14 cellular contexts compared by ENCODE assay signal in the genomic region with DNA sequence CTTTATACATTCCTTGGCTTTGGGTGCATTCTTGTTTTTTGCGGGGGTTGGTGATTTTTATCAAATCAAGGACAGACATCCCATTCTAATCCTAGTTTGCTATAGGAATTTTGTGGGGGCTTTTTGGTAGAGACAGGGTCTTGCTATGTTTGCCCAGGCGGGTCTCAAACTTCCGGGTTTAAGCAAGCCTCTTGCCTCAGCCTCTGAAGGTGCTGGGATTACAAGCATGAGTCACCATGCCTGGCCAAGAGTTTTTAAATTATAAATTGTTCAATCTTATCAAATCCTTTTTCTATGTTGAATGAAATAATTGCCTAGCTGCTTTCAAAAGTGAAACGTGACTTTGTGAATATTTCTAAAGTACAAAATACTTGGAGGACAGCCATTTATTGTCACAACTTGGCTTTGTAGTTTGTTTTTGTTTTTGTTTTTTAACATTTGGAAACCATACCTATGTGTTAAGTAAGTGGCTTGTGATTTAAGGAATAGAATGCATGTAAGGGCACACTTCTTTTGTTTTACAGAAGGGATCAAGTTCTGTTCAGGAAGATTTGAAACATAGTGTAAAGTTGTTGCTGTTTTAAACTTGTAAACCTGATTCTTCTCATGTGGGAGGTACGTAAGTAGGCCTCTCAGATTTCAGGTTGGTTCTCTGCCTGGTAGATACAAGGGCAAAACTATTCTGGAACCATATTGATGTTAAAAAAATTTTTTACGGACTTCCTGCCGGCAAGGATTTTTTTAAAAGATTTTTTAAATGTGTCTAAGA. TPM values are rescaled to one million over a fixed set of nuclear protein-coding genes. Genes with fewer than 3 reads are reported as not detected.
A peak's percentile ranks its signal among the peaks of the same experiment; 100 is the strongest.
DNase-seq lines count a peak whose midpoint lies in the region; ATAC-seq and TF ChIP-seq lines count a peak whose summit lies in the region.
"Had no signal": no experiment of that assay in that cellular context is flagged by ENCODE, and none has a peak within 500 bp of the region (broad histone marks: within the 10 kb centered on the region; RNA-seq: fewer than 3 reads in every experiment).

No MANE protein-coding gene starts in this region.

- no peaks in the 10 kb centered on the region for H3F3A ChIP-seq in OCI-LY1 (ENCODE audit: insufficient read depth, low read length)

- H3K9me3 ChIP-seq in OCI-LY1 (ENCODE audit: low read length): no peaks in the 10 kb centered on the region
- no peaks in the 10 kb centered on the region for H3K9me3 ChIP-seq in neutrophil

- TF ChIP-seq CTCF in Calu3 (IDR thresholded peaks at IDR 0.05; ENCODE audit: unreplicated experiment): no peak
- no peak for TF ChIP-seq CTCF in OCI-LY1 (IDR thresholded peaks at IDR 0.05; ENCODE audit: low read length)
- no peak for TF ChIP-seq CTCF in neutrophil (IDR thresholded peaks at IDR 0.05)

- H3K27ac ChIP-seq in OCI-LY1 (ENCODE audit: low read depth, low read length, poor library complexity, severe bottlenecking) (no peak overlapping the region), epithelial cell of prostate (peak overlapping the region; percentile 71), neutrophil (peak overlapping the region; percentile 89)

- no peak overlapping the region for H3K9ac ChIP-seq in OCI-LY1 (ENCODE audit: low read length)

- H3K27ac Mint-ChIP-seq in Calu3 (ENCODE audit: unreplicated experiment): peak overlapping the region; percentile 71
- H3K27ac Mint-ChIP-seq in activated naive CD4-positive, alpha-beta T cell treated with anti-CD3 and anti-CD28 coated beads, Interleukin-2, amount 50 U/mL, for 72 hours: no peak overlapping the region
- H3K27ac Mint-ChIP-seq: CD8-positive, alpha-beta T cell; stimulated activated naive CD8-positive, alpha-beta T cell treated with anti-CD3 and anti-CD28 coated beads, Interleukin-15, Interleukin-2, amounts not matched to agents 100 ng/mL and 50 ng/mL, for 24 hours had no signal

- H3K4me1 ChIP-seq in OCI-LY1 (ENCODE audit: insufficient read depth, low read length, severe bottlenecking) (peaks cover 76% of the 10 kb centered on the region), neutrophil (ENCODE audit: control insufficient read depth in 1 of 2, insufficient read depth in 1 of 2, low read depth in 1 of 2, low read length in 1 of 2) (peaks cover 88 to 94% of the 10 kb centered on the region in 2 experiments)

- peaks cover 97% of the 10 kb centered on the region for H3K79me2 ChIP-seq in OCI-LY1 (ENCODE audit: insufficient read depth, low read length)

- H3K27me3 ChIP-seq in OCI-LY1 (ENCODE audit: insufficient read depth, low read length): no peaks in the 10 kb centered on the region
- no peaks in the 10 kb centered on the region for H3K27me3 ChIP-seq in neutrophil

- no peaks in the 10 kb centered on the region for H3K27me3 Mint-ChIP-seq in Calu3 (ENCODE audit: unreplicated experiment)
- H3K27me3 Mint-ChIP-seq: naive B cell; stimulated activated naive CD8-positive, alpha-beta T cell treated with anti-CD3 and anti-CD28 coated beads, Interleukin-15, Interleukin-2, amounts not matched to agents 100 ng/mL and 50 ng/mL, for 24 hours had no signal

- 0 out of 2 replicates have a peak overlapping the region, but pooled peaks have one; percentile 11 for H3K4me2 ChIP-seq in OCI-LY1 (ENCODE audit: low read length)

- ATAC-seq in activated naive CD4-positive, alpha-beta T cell treated with anti-CD3 and anti-CD28 coated beads, Interleukin-2, amount 50 U/mL, for 72 hours: no peak
- ATAC-seq: CD8-positive, alpha-beta T cell; Panc1 had no signal

- no peaks in the 10 kb centered on the region for H4K20me1 ChIP-seq in OCI-LY1 (ENCODE audit: insufficient read depth, low read length)

- H2AFZ ChIP-seq in OCI-LY1 (ENCODE audit: low read length): no peak overlapping the region

- BruUV-seq in Calu3 (replicated peaks; lab: Mats Ljungman, UMichigan): no TSS peak

- H3K4me1 Mint-ChIP-seq in Calu3 (ENCODE audit: low read depth, unreplicated experiment): peaks cover 57% of the 10 kb centered on the region

- intact Hi-C loops in Calu3 (cut with micrococcal nuclease; ENCODE audit: unreplicated experiment): no loop called here

- H3K4me3 ChIP-seq in OCI-LY1 (ENCODE audit: low read depth, low read length, poor library complexity, severe bottlenecking) (no peak overlapping the region), neutrophil (ENCODE audit: low read depth in 1 of 2, low read length in 1 of 2) (peak overlapping the region in 1 of 2 experiments; percentile 4)

- H3K9me3 Mint-ChIP-seq in Calu3 (ENCODE audit: low read depth, unreplicated experiment): peaks cover 4% of the 10 kb centered on the region
- H3K9me3 Mint-ChIP-seq in activated naive CD4-positive, alpha-beta T cell treated with anti-CD3 and anti-CD28 coated beads, Interleukin-2, amount 50 U/mL, for 72 hours: no peaks in the 10 kb centered on the region
- H3K9me3 Mint-ChIP-seq: CD8-positive, alpha-beta T cell; naive B cell; stimulated activated naive CD8-positive, alpha-beta T cell treated with anti-CD3 and anti-CD28 coated beads, Interleukin-15, Interleukin-2, amounts not matched to agents 100 ng/mL and 50 ng/mL, for 24 hours had no signal

- CTCF ChIA-PET in Calu3 (lab: Charles Lee): no interaction called here

- no peak overlapping the region for H3K4me3 Mint-ChIP-seq in Calu3 (ENCODE audit: low read depth, unreplicated experiment)
- H3K4me3 Mint-ChIP-seq: CD8-positive, alpha-beta T cell; stimulated activated naive CD8-positive, alpha-beta T cell treated with anti-CD3 and anti-CD28 coated beads, Interleukin-15, Interleukin-2, amounts not matched to agents 100 ng/mL and 50 ng/mL, for 24 hours had no signal

- peaks cover 6% of the 10 kb centered on the region for H3K36me3 Mint-ChIP-seq in Calu3 (ENCODE audit: insufficient read depth, unreplicated experiment)
- H3K36me3 Mint-ChIP-seq in activated naive CD4-positive, alpha-beta T cell treated with anti-CD3 and anti-CD28 coated beads, Interleukin-2, amount 50 U/mL, for 72 hours: no peaks in the 10 kb centered on the region
- H3K36me3 Mint-ChIP-seq: naive B cell had no signal

- DNase-seq in Calu3 (peak; percentile 41), epithelial cell of prostate (ENCODE audit: low read depth, low spot score) (no peak), iPS-NIHi11 (ENCODE audit: low spot score) (no peak), NCI-H1048 (lab: John Stamatoyannopoulos, UW) (no peak), NCI-H1417 (lab: John Stamatoyannopoulos, UW) (no peak)
- no peak for DNase-seq in activated naive CD4-positive, alpha-beta T cell treated with anti-CD3 and anti-CD28 coated beads, Interleukin-2, amount 50 U/mL, for 72 hours (ENCODE audit: low spot score in 2 of 2)
- DNase-seq: CD8-positive, alpha-beta T cell; cortex of kidney; naive B cell; NCI-H1930 had no signal

- H3K36me3 ChIP-seq in OCI-LY1 (ENCODE audit: insufficient read depth, low read length) (no peaks in the 10 kb centered on the region), neutrophil (no peaks in the 10 kb centered on the region)

- no peaks in the 10 kb centered on the region for H3K9me2 ChIP-seq in OCI-LY1 (ENCODE audit: low read depth, low read length)

RNA-seq across cellular contexts. Expression of a gene that starts 13.4 kb away (rescaled TPM):
- total RNA-seq in Calu3 (2022): 76.0 and 79.5 TPM in 2 replicates
- total RNA-seq in activated naive CD4-positive, alpha-beta T cell treated with anti-CD3 and anti-CD28 coated beads, Interleukin-2, amount 50 U/mL, for 72 hours: 10 to 100 TPM; 67.0 to 91.4 TPM
